10 cellular contexts compared by ENCODE assay signal in the genomic region with DNA sequence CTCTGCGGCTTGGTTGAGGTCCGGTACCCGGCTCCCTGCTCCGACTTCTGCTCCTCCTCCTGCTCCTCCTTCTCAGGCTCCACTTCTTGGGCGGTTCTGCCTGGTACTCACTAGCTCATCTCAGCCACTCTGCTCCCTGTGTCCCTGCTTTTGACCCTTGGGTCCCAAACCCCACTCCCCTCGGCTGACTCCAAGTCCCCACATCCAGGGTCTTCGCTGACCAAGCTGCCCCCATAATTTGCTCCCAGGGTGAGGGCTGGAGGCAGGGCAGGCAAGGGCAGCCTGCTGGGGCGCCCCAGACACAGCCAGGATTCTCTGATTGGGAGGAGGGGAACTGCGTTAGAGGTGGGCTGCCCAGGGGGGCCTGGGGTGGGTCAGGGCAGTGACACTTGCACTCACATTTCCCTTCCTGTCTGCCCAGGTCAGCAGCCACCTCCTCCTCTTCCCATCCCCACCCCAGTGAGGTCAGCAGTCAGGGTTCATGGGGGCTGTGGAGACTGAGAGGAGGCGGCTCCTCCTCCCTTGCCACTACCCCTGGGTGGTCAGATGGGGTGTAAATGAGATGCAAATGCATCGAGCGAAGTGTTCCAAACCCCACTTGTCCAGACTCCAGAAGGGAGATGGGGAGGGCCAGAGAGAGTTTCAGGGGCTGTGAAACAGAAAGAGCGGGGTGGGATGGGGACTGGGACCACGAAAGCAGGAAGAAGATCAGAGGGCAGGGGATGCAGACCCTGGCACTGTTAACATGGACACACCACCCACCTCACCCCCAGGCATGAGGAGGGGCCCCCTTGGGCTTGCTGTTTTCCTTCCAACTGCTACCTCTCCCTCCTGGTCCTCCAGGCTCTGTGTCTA. TPM values are rescaled to one million over a fixed set of nuclear protein-coding genes. Genes with fewer than 3 reads are reported as not detected.
DNase-seq lines count a peak whose midpoint lies in the region; ATAC-seq and TF ChIP-seq lines count a peak whose summit lies in the region.
"Had no signal": no experiment of that assay in that cellular context is flagged by ENCODE, and none has a peak within 500 bp of the region (broad histone marks: within the 10 kb centered on the region; RNA-seq: fewer than 3 reads in every experiment).

No MANE protein-coding gene starts in this region.

- no peak overlapping the region for H3K9ac ChIP-seq in smooth muscle cell (ENCODE audit: low read depth)

- whole genome bisulfite sequencing in smooth muscle cell (ENCODE audit: low lambda C conversion rate), result 47% methylated on average over 14 of the region's 14 CpGs

- no peaks in the 10 kb centered on the region for H3K9me2 ChIP-seq in GM23338 (ENCODE audit: insufficient read depth)

- peak overlapping the region; percentile 65 for H3K4me3 ChIP-seq in GM23338
- H3K4me3 ChIP-seq in WI38 (ENCODE audit: low read depth, low read length), result peak overlapping the region; percentile 74
- H3K4me3 ChIP-seq in iPS-18c (ENCODE audit: insufficient read depth, low read depth, low read length), result peak overlapping the region; percentile 9
- H3K4me3 ChIP-seq in smooth muscle cell, result peak overlapping the region; percentile 80
- H3K4me3 ChIP-seq in effector memory CD4-positive, alpha-beta T cell (ENCODE audit: insufficient read depth, low read depth, low read length, poor library complexity, severe bottlenecking), result no peak overlapping the region

- peaks cover 68% of the 10 kb centered on the region for H3K4me1 Mint-ChIP-seq in GM23338

- H3K36me3 ChIP-seq in GM23338 (ENCODE audit: insufficient read depth) (no peaks in the 10 kb centered on the region), smooth muscle cell (ENCODE audit: low read depth) (no peaks in the 10 kb centered on the region)
- H3K36me3 ChIP-seq in effector memory CD4-positive, alpha-beta T cell (ENCODE audit: control insufficient read depth, insufficient read depth, low read length), result no peaks in the 10 kb centered on the region

- H3K27me3 ChIP-seq in GM23338 (ENCODE audit: insufficient read depth), result peaks cover 75% of the 10 kb centered on the region
- no peaks in the 10 kb centered on the region for H3K27me3 ChIP-seq in smooth muscle cell (ENCODE audit: low read depth)
- H3K27me3 ChIP-seq in effector memory CD4-positive, alpha-beta T cell (replicated peaks; ENCODE audit: control insufficient read depth, insufficient read depth, low read length, poor library complexity, severe bottlenecking), result peaks cover 29% of the 10 kb centered on the region

- peaks cover 63% of the 10 kb centered on the region for H3K27me3 Mint-ChIP-seq in GM23338 (ENCODE audit: insufficient read depth, low read depth, poor library complexity)

- H3F3A ChIP-seq in GM23338 (replicated peaks; ENCODE audit: low read depth) (peaks cover 5% of the 10 kb centered on the region; the same call in 1 of the 2 replicates), smooth muscle cell (ENCODE audit: low read depth) (no peaks in the 10 kb centered on the region)

- H3K36me3 Mint-ChIP-seq in GM23338 (ENCODE audit: low read depth), result no peaks in the 10 kb centered on the region; the same call in 2 of the 3 replicates

- H4K20me1 ChIP-seq in GM23338 (replicated peaks; ENCODE audit: insufficient read depth), result no peaks in the 10 kb centered on the region
- H4K20me1 ChIP-seq in smooth muscle cell (ENCODE audit: low read depth), result peaks cover 60% of the 10 kb centered on the region

- H3K4me2 ChIP-seq in GM23338, result peak overlapping the region; percentile 86
- H3K4me2 ChIP-seq in smooth muscle cell, result peak overlapping the region; percentile 99

- TF ChIP-seq CTCF in GM23338 (conservative IDR thresholded peaks at IDR 0.05; ENCODE audit: low read depth in 2 of 2) (no peak), WI38 (IDR thresholded peaks at IDR 0.05; ENCODE audit: low read depth, low read length) (no peak), smooth muscle cell (IDR thresholded peaks at IDR 0.05; ENCODE audit: borderline replicate concordance, insufficient read depth, poor library complexity, severe bottlenecking) (no peak)

- H2AFZ ChIP-seq in GM23338 (no peak overlapping the region; the same call in 1 of the 2 replicates), smooth muscle cell (ENCODE audit: low read depth) (no peak overlapping the region)

- H3K79me2 ChIP-seq in GM23338 (replicated peaks; ENCODE audit: insufficient read depth) (no peaks in the 10 kb centered on the region), smooth muscle cell (ENCODE audit: low read depth) (peaks cover 28% of the 10 kb centered on the region)

- no peak overlapping the region for H3K27ac Mint-ChIP-seq in GM23338
- H3K27ac Mint-ChIP-seq: activated CD8-positive, alpha-beta T cell treated with anti-CD3 and anti-CD28 coated beads, Interleukin-2, amount 10 ng/mL, durations not matched to agents 7 days and 5 days had no signal

- H3K9me3 ChIP-seq in iPS-18c (ENCODE audit: control insufficient read depth, insufficient read depth, low read length), result no peaks in the 10 kb centered on the region
- no peaks in the 10 kb centered on the region for H3K9me3 ChIP-seq in smooth muscle cell (replicated peaks; ENCODE audit: low read depth)
- no peaks in the 10 kb centered on the region for H3K9me3 ChIP-seq in effector memory CD4-positive, alpha-beta T cell (ENCODE audit: control insufficient read depth, low read length)

- DNase-seq in GM23338 (ENCODE audit: low spot score) (peak; percentile 45), smooth muscle cell (lab: John Stamatoyannopoulos, UW; ENCODE audit: unreplicated experiment) (no peak)
- DNase-seq in effector memory CD4-positive, alpha-beta T cell, result no peak
- DNase-seq: KG1 had no signal

- no peaks in the 10 kb centered on the region; the same call in 2 of the 3 replicates for H3K9me3 Mint-ChIP-seq in GM23338

- peak overlapping the region; percentile 71 for H3K4me3 Mint-ChIP-seq in GM23338

- H3K27ac ChIP-seq in GM23338 (ENCODE audit: low read depth), result no peak overlapping the region
- H3K27ac ChIP-seq in smooth muscle cell (ENCODE audit: low read depth), result no peak overlapping the region
- no peak overlapping the region for H3K27ac ChIP-seq in effector memory CD4-positive, alpha-beta T cell (ENCODE audit: insufficient read depth, low read length, poor library complexity, severe bottlenecking)

- peak; percentile 1; the same call in 2 of the 3 replicates for ATAC-seq in GM23338
- ATAC-seq in GM21619 (IDR thresholded peaks at IDR 0.05; ENCODE audit: unreplicated experiment), result no peak
- no peak for ATAC-seq in GM21515 (IDR thresholded peaks at IDR 0.05; ENCODE audit: unreplicated experiment)

- H3K4me1 ChIP-seq in GM23338 (ENCODE audit: insufficient read depth) (peaks cover 44% of the 10 kb centered on the region), smooth muscle cell (ENCODE audit: low read depth) (peaks cover 38% of the 10 kb centered on the region)
- peaks cover 43% of the 10 kb centered on the region for H3K4me1 ChIP-seq in effector memory CD4-positive, alpha-beta T cell (ENCODE audit: control insufficient read depth, insufficient read depth, low read length, poor library complexity, severe bottlenecking)

TF ChIP-seq in GM23338, 12 proteins besides CTCF, POLR2A, EP300 and RAD21:
- no peak for TF ChIP-seq ZNF114 (CRISPR knock-in tag; IDR thresholded peaks at IDR 0.05)
TF ChIP-seq in GM23338: peak in this region for 0.

RNA-seq across cellular contexts. Expression of a gene that starts 2.1 kb away (rescaled TPM):
- 2.2 and 3.3 TPM in 2 replicates for total RNA-seq in GM23338 (2014; rRNA removed; shearing (Covaris generic))
- polyA plus RNA-seq in GM23338 (2016; fragmentation: Nextera tagmentation; extraction: Ambion mirVana) (2.7 and 4.0 TPM in 2 replicates), smooth muscle cell (58.1 and 66.3 TPM in 2 replicates)
- total RNA-seq in smooth muscle cell, result 35.8 and 44.4 TPM in 2 replicates

RNA-seq across cellular contexts. Expression of a gene that starts 14.1 kb away (rescaled TPM):
- 24.9 and 26.1 TPM in 2 replicates for total RNA-seq in GM23338 (2014; rRNA removed; shearing (Covaris generic))
- polyA plus RNA-seq in GM23338 (2016; fragmentation: Nextera tagmentation; extraction: Ambion mirVana) (4.8 and 5.4 TPM in 2 replicates), smooth muscle cell (70.8 and 71.8 TPM in 2 replicates)
- 42.3 and 43.7 TPM in 2 replicates for total RNA-seq in smooth muscle cell

RNA-seq across cellular contexts. Expression of a gene that starts 19.4 kb away (rescaled TPM):
- 47.9 and 58.7 TPM in 2 replicates for total RNA-seq in GM23338 (2014; rRNA removed; shearing (Covaris generic))
- polyA plus RNA-seq in GM23338 (2016; fragmentation: Nextera tagmentation; extraction: Ambion mirVana), result 17.8 and 18.7 TPM in 2 replicates
- total RNA-seq in smooth muscle cell, result 30.5 and 35.1 TPM in 2 replicates
- polyA plus RNA-seq in smooth muscle cell, result 24.2 and 26.5 TPM in 2 replicates

RNA-seq across cellular contexts. Expression of a gene that starts 36.1 kb away (rescaled TPM):
- not detected in 2 replicates for total RNA-seq in GM23338 (2014; rRNA removed; shearing (Covaris generic))
- polyA plus RNA-seq in GM23338 (2016; fragmentation: Nextera tagmentation; extraction: Ambion mirVana) (not detected in 2 replicates), smooth muscle cell (not detected in 2 replicates)
- not detected in 2 replicates for total RNA-seq in smooth muscle cell
- total RNA-seq: mononuclear cell had no signal

RNA-seq across cellular contexts. Expression of a gene that starts 59.3 kb away (rescaled TPM):
- not detected in 2 replicates for total RNA-seq in GM23338 (2014; rRNA removed; shearing (Covaris generic))
- polyA plus RNA-seq in GM23338 (2016; fragmentation: Nextera tagmentation; extraction: Ambion mirVana) (not detected in 2 replicates), smooth muscle cell (not detected in 2 replicates)
- not detected in 2 replicates for total RNA-seq in smooth muscle cell
- total RNA-seq: activated CD8-positive, alpha-beta T cell treated with anti-CD3 and anti-CD28 coated beads, Interleukin-2, amount 10 ng/mL, durations not matched to agents 7 days and 5 days; mononuclear cell had no signal
